In genomic region chrX:9560219-9560618, GRCh38 we compare ENCODE assay signal across 25 cellular contexts.
"Had no signal": no experiment of that assay in that cellular context is flagged by ENCODE, and none has a peak within 500 bp of the region (broad histone marks: within the 10 kb centered on the region; RNA-seq: fewer than 3 reads in every experiment).

No MANE protein-coding gene starts in this region.

- H3K36me3 ChIP-seq: gastroesophageal sphincter, heart left ventricle, lower lobe of right lung, neural progenitor cell, prostate gland, sigmoid colon, suprapubic skin, transverse colon, upper lobe of right lung, vagina had no signal

- H3K4me1 ChIP-seq: lower lobe of right lung, neural progenitor cell, parathyroid adenoma, prostate gland, suprapubic skin, upper lobe of right lung, vagina had no signal

- H3K27me3 ChIP-seq: gastroesophageal sphincter, heart left ventricle, hepatocyte, neural progenitor cell, sigmoid colon, suprapubic skin, transverse colon, upper lobe of right lung, vagina had no signal

- H3K27ac ChIP-seq: gastroesophageal sphincter, heart left ventricle, hepatocyte, lower lobe of right lung, neural progenitor cell, parathyroid adenoma, prostate gland, sigmoid colon, suprapubic skin, transverse colon, upper lobe of right lung, vagina had no signal

- DNase-seq: effector CD4-positive, alpha-beta T cell; heart left ventricle; immature natural killer cell; islet precursor cell; kidney glomerular epithelial cell; left colon; left ventricle myocardium superior; lower lobe of right lung; naive B cell; right cardiac atrium; sigmoid colon; stimulated activated CD4-positive, alpha-beta T cell treated with anti-CD3 and anti-CD28 coated beads, Interleukin-2, amount 100 ng/mL, for 24 hours; stimulated activated CD4-positive, alpha-beta T cell treated with anti-CD3 and anti-CD28 coated beads, Interleukin-4, amount 100 ng/mL, for 24 hours; stimulated activated naive CD8-positive, alpha-beta T cell treated with anti-CD3 and anti-CD28 coated beads, Interleukin-15, Interleukin-2, amounts not matched to agents 100 U/mL and 50 U/mL, for 24 hours; transverse colon; upper lobe of right lung had no signal

- H3K4me3 ChIP-seq: gastroesophageal sphincter, heart left ventricle, hepatocyte, lower lobe of right lung, neural progenitor cell, prostate gland, sigmoid colon, suprapubic skin, transverse colon, upper lobe of right lung, vagina had no signal

- H3K9me3 ChIP-seq: gastroesophageal sphincter, heart left ventricle, lower lobe of right lung, prostate gland, sigmoid colon, suprapubic skin, transverse colon, upper lobe of right lung, vagina had no signal

- ATAC-seq: gastroesophageal sphincter; heart left ventricle; left colon; left ventricle myocardium superior; lower lobe of right lung; natural killer cell treated with Interleukin-12 subunit alpha and Interleukin-12 subunit beta and Interleukin-15 and Interleukin-18, amount 100 ng/mL, for 72 hours; right cardiac atrium; stimulated activated effector memory CD8-positive, alpha-beta T cell treated with anti-CD3 and anti-CD28 coated beads, Interleukin-12 subunit alpha, Interleukin-12 subunit beta, amount 100 ng/mL, for 72 hours; stimulated activated naive CD8-positive, alpha-beta T cell treated with anti-CD3 and anti-CD28 coated beads, Interleukin-15, Interleukin-2, amounts not matched to agents 100 U/mL and 50 U/mL, for 24 hours; upper lobe of right lung had no signal
